30 cellular contexts compared by ENCODE assay signal in genomic region chr20:5140195-5140594, GRCh38.
"Had no signal": no experiment of that assay in that cellular context is flagged by ENCODE, and none has a peak within 500 bp of the region (broad histone marks: within the 10 kb centered on the region; RNA-seq: fewer than 3 reads in every experiment).

No MANE protein-coding gene starts in this region.

- H3K9me3 ChIP-seq: ascending aorta, heart left ventricle, left lung, neutrophil, right lobe of liver, upper lobe of left lung, vagina had no signal

- DNase-seq: activated CD4-positive, alpha-beta T cell treated with anti-CD3 and anti-CD28 coated beads for 48 hours; activated CD4-positive, alpha-beta T cell treated with anti-CD3 and anti-CD28 coated beads, Interleukin-2, amount 50 U/mL, for 48 hours; activated CD8-positive, alpha-beta memory T cell treated with anti-CD3 and anti-CD28 coated beads for 24 hours; activated gamma-delta T cell; activated naive CD4-positive, alpha-beta T cell treated with anti-CD3 and anti-CD28 coated beads, Interleukin-2, amount 50 U/mL, for 16 hours; activated T-cell treated with anti-CD3 and anti-CD28 coated beads, Interleukin-2, amount 50 U/mL, for 1 hour; cortex of kidney; heart left ventricle; immature natural killer cell; kidney; left lung; naive B cell; nephron progenitor cell; right lobe of liver; stimulated activated CD4-positive, alpha-beta T cell treated with anti-CD3 and anti-CD28 coated beads, Interleukin-2, amount 100 ng/mL, for 48 hours; stimulated activated naive CD4-positive, alpha-beta T cell treated with Interleukin-2 at 50 U/mL for 16 hours; SW 1271; T1000; upper lobe of left lung; WERI-Rb-1 had no signal

- H3K27me3 Mint-ChIP-seq: brain, naive B cell, progenitor cell of endocrine pancreas had no signal

- H3K4me3 Mint-ChIP-seq: activated T-helper 1 cell treated with anti-CD3 and anti-CD28 coated beads, Interleukin-12 subunit alpha, Interleukin-12 subunit beta, Interleukin-2, Interleukin-4 antibody, amounts not matched to agents 30 ng/mL and 10 ng/mL and 1 ng/mL, durations not matched to agents 14 hours and 24 hours and 36 hours; brain; immature natural killer cell; naive B cell; nephron progenitor cell; T-helper 1 cell treated with Interleukin-12 subunit alpha and Interleukin-12 subunit beta and Interleukin-4 antibody, amounts not matched to agents 30 μg/mL and 1 μg/mL, for 36 hours had no signal

- H3K4me3 ChIP-seq: ascending aorta, cardiac muscle cell, heart left ventricle, left lung, lung, right lobe of liver, upper lobe of left lung, vagina had no signal

- H3K36me3 Mint-ChIP-seq: immature natural killer cell, naive B cell had no signal

- H3K27ac Mint-ChIP-seq: activated T-helper 1 cell treated with anti-CD3 and anti-CD28 coated beads, Interleukin-12 subunit alpha, Interleukin-12 subunit beta, Interleukin-2, Interleukin-4 antibody, amounts not matched to agents 30 ng/mL and 10 ng/mL and 1 ng/mL, durations not matched to agents 14 hours and 24 hours and 36 hours; nephron progenitor cell; T-helper 1 cell treated with Interleukin-12 subunit alpha and Interleukin-12 subunit beta and Interleukin-4 antibody, amounts not matched to agents 30 μg/mL and 1 μg/mL, for 36 hours had no signal

- H3K27ac ChIP-seq: ascending aorta, cardiac muscle cell, left lung, neutrophil, upper lobe of left lung, vagina, WERI-Rb-1 had no signal

- H3K9me3 Mint-ChIP-seq: activated T-helper 1 cell treated with anti-CD3 and anti-CD28 coated beads, Interleukin-12 subunit alpha, Interleukin-12 subunit beta, Interleukin-2, Interleukin-4 antibody, amounts not matched to agents 30 ng/mL and 10 ng/mL and 1 ng/mL, durations not matched to agents 14 hours and 24 hours and 36 hours; brain; immature natural killer cell; naive B cell; nephron progenitor cell; T-helper 1 cell treated with Interleukin-12 subunit alpha and Interleukin-12 subunit beta and Interleukin-4 antibody, amounts not matched to agents 30 μg/mL and 1 μg/mL, for 36 hours had no signal

- ATAC-seq: activated CD4-positive, CD25-positive, alpha-beta regulatory T cell treated with anti-CD3 and anti-CD28 coated beads, Interleukin-2, amount 50 U/mL, for 24 hours; heart left ventricle; left lung; right lobe of liver had no signal

- H3K27me3 ChIP-seq: ascending aorta, cardiac muscle cell, heart left ventricle, left lung, neutrophil, right lobe of liver, upper lobe of left lung, vagina had no signal

- H3K36me3 ChIP-seq: ascending aorta, cardiac muscle cell, left lung, neutrophil, right lobe of liver, upper lobe of left lung, vagina, WERI-Rb-1 had no signal
